Comparison of ENCODE assay signal across 14 cellular contexts in the genomic region with DNA sequence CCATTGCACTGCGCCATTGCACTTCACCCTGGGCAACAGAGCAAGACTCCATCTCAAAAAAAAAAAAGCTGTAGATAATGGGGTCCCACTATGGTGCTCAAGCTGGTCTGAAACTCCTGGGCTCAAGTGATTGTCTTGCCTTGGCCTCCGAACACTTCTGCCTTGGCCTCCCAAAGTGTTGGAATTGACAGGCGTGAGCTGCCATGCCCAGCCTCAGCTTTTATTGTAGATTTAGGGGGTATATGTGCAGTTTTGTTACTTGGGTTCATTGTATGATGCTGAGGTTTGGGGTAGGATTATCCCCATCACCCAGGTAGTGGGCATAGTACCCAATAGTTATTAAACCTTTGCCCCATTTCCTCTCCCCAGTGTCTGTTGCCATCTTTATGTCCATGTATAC. TPM values are rescaled to one million over a fixed set of nuclear protein-coding genes. Genes with fewer than 3 reads are reported as not detected.
A peak's percentile ranks its signal among the peaks of the same experiment; 100 is the strongest.
DNase-seq lines count a peak whose midpoint lies in the region; ATAC-seq and TF ChIP-seq lines count a peak whose summit lies in the region.
"Had no signal": no experiment of that assay in that cellular context is flagged by ENCODE, and none has a peak within 500 bp of the region (broad histone marks: within the 10 kb centered on the region; RNA-seq: fewer than 3 reads in every experiment).

No MANE protein-coding gene starts in this region.

- peak overlapping the region; percentile 100; the same call in 1 of the 2 replicates for H3K4me2 ChIP-seq in KMS-11

- H3K9ac ChIP-seq in KMS-11: no peak overlapping the region

- no peak overlapping the region for H2AFZ ChIP-seq in KMS-11 (ENCODE audit: low read depth)

- H3K36me3 ChIP-seq in KMS-11 (ENCODE audit: insufficient read depth) (peaks cover 28% of the 10 kb centered on the region; the same call in 1 of the 2 replicates), brain microvascular endothelial cell (replicated peaks) (peaks cover 46% of the 10 kb centered on the region), psoas muscle (ENCODE audit: insufficient read depth in 1 of 2, low read depth in 1 of 2) (peaks cover 10 to 55% of the 10 kb centered on the region in 2 donors)

- no peaks in the 10 kb centered on the region for H3K27me3 Mint-ChIP-seq in activated CD8-positive, alpha-beta T cell treated with anti-CD3 and anti-CD28 coated beads for 36 hours
- H3K27me3 Mint-ChIP-seq in activated CD8-positive, alpha-beta T cell treated with anti-CD3 and anti-CD28 coated beads, Interleukin-2, amount 10 ng/mL, durations not matched to agents 7 days and 5 days (ENCODE audit: low read depth): no peaks in the 10 kb centered on the region

- no peaks in the 10 kb centered on the region for H3K9me3 ChIP-seq in psoas muscle
- H3K9me3 ChIP-seq: right atrium auricular region had no signal

- intact Hi-C loops in activated CD8-positive, alpha-beta T cell treated with anti-CD3 and anti-CD28 coated beads for 36 hours (cut with micrococcal nuclease): loop anchor here (2.0 to 10.0 kb wide), 2 partner anchors 22 to 174 kb away; a partner anchor contains a TSS
- intact Hi-C loops in psoas muscle (cut with DNase I): loop anchor here in 1 of 2 donors (10.0 kb wide), 1 partner anchor 294 kb away; a partner anchor contains a TSS

- H3K27ac ChIP-seq in KMS-11 (no peak overlapping the region; the same call in 1 of the 2 replicates), brain microvascular endothelial cell (no peak overlapping the region), psoas muscle (no peak overlapping the region)
- H3K27ac ChIP-seq: right atrium auricular region had no signal

- H3K79me2 ChIP-seq in KMS-11 (ENCODE audit: insufficient read depth, low read depth): peaks cover 46% of the 10 kb centered on the region

- H3K36me3 Mint-ChIP-seq in activated CD8-positive, alpha-beta T cell treated with anti-CD3 and anti-CD28 coated beads for 36 hours (ENCODE audit: low read depth): peaks cover 65% of the 10 kb centered on the region
- peaks cover 68% of the 10 kb centered on the region for H3K36me3 Mint-ChIP-seq in activated CD8-positive, alpha-beta T cell treated with anti-CD3 and anti-CD28 coated beads, Interleukin-2, amount 10 ng/mL, durations not matched to agents 7 days and 5 days (ENCODE audit: low read depth)

- ATAC-seq in activated CD8-positive, alpha-beta T cell treated with anti-CD3 and anti-CD28 coated beads for 36 hours: no peak
- ATAC-seq in activated CD8-positive, alpha-beta T cell treated with anti-CD3 and anti-CD28 coated beads, Interleukin-2, amount 10 ng/mL, durations not matched to agents 7 days and 5 days: no peak
- ATAC-seq in psoas muscle: no peak
- ATAC-seq in GM18868 (IDR thresholded peaks at IDR 0.05; ENCODE audit: unreplicated experiment): no peak

- peak overlapping the region; percentile 60 for H3K27ac Mint-ChIP-seq in activated CD8-positive, alpha-beta T cell treated with anti-CD3 and anti-CD28 coated beads for 36 hours
- no peak overlapping the region for H3K27ac Mint-ChIP-seq in activated CD8-positive, alpha-beta T cell treated with anti-CD3 and anti-CD28 coated beads, Interleukin-2, amount 10 ng/mL, durations not matched to agents 7 days and 5 days

- H3K9me3 Mint-ChIP-seq in activated CD8-positive, alpha-beta T cell treated with anti-CD3 and anti-CD28 coated beads for 36 hours: no peaks in the 10 kb centered on the region
- H3K9me3 Mint-ChIP-seq in activated CD8-positive, alpha-beta T cell treated with anti-CD3 and anti-CD28 coated beads, Interleukin-2, amount 10 ng/mL, durations not matched to agents 7 days and 5 days (ENCODE audit: insufficient read depth): no peaks in the 10 kb centered on the region

- H4K20me1 ChIP-seq in KMS-11 (ENCODE audit: insufficient read depth): peaks cover 34% of the 10 kb centered on the region

- H3K4me1 ChIP-seq in KMS-11 (ENCODE audit: low read depth, poor library complexity, severe bottlenecking): peaks cover 50% of the 10 kb centered on the region
- peaks cover 30% of the 10 kb centered on the region for H3K4me1 ChIP-seq in psoas muscle

- peaks cover 21% of the 10 kb centered on the region for H3K4me1 Mint-ChIP-seq in activated CD8-positive, alpha-beta T cell treated with anti-CD3 and anti-CD28 coated beads for 36 hours (ENCODE audit: low read depth)
- H3K4me1 Mint-ChIP-seq in activated CD8-positive, alpha-beta T cell treated with anti-CD3 and anti-CD28 coated beads, Interleukin-2, amount 10 ng/mL, durations not matched to agents 7 days and 5 days (ENCODE audit: low read depth): peaks cover 42% of the 10 kb centered on the region

- CTCF ChIA-PET in activated CD8-positive, alpha-beta T cell treated with anti-CD3 and anti-CD28 coated beads for 36 hours (lab: Charles Lee): interaction anchor here (1.2 to 1.3 kb wide), 3 partner anchors 18 to 109 kb away, joined by 3 to 5 read pairs (median 4); no protein-coding TSS in a partner anchor
- CTCF ChIA-PET in activated CD8-positive, alpha-beta T cell treated with anti-CD3 and anti-CD28 coated beads, Interleukin-2, amount 10 ng/mL, durations not matched to agents 7 days and 5 days (lab: Charles Lee): interaction anchor here (0.6 to 1.7 kb wide), 4 partner anchors 9 to 121 kb away, joined by 3 to 5 read pairs (median 4); a partner anchor contains a TSS

- WGBS in psoas muscle, 3 donors: 96 to 97% (median 97%) methylated on average over 3 of the region's 3 CpGs

- DNase-seq in activated CD8-positive, alpha-beta T cell treated with anti-CD3 and anti-CD28 coated beads for 36 hours: no peak
- DNase-seq in activated CD8-positive, alpha-beta T cell treated with anti-CD3 and anti-CD28 coated beads, Interleukin-2, amount 10 ng/mL, durations not matched to agents 7 days and 5 days: no peak
- DNase-seq in brain microvascular endothelial cell (no peak), psoas muscle (no peak), MV-4-11 (lab: John Stamatoyannopoulos, UW) (no peak), globus pallidus (ENCODE audit: low spot score) (no peak)
- DNase-seq: activated effector memory CD4-positive, alpha-beta T cell treated with Interleukin-2 at 50 U/mL for 16 hours; cortex of kidney; H7; NCI-H1092; NCI-H748 treated with DMSO at 0.1 percent for 48 hours had no signal

- H3K27me3 ChIP-seq in KMS-11 (ENCODE audit: insufficient read depth, low read depth): no peaks in the 10 kb centered on the region
- no peaks in the 10 kb centered on the region for H3K27me3 ChIP-seq in brain microvascular endothelial cell (replicated peaks)
- no peaks in the 10 kb centered on the region for H3K27me3 ChIP-seq in psoas muscle (ENCODE audit: insufficient read depth in 3 of 3, low read length in 2 of 3)
- H3K27me3 ChIP-seq: right atrium auricular region had no signal

- in situ Hi-C loops in brain microvascular endothelial cell (cut with HindIII; ENCODE audit: low pct_ligation_motif_present, low sequenced_read_pairs): no loop called here

- H3K4me3 Mint-ChIP-seq in activated CD8-positive, alpha-beta T cell treated with anti-CD3 and anti-CD28 coated beads for 36 hours: peak overlapping the region; percentile 92
- no peak overlapping the region for H3K4me3 Mint-ChIP-seq in activated CD8-positive, alpha-beta T cell treated with anti-CD3 and anti-CD28 coated beads, Interleukin-2, amount 10 ng/mL, durations not matched to agents 7 days and 5 days

- no peak for TF ChIP-seq CTCF in activated CD8-positive, alpha-beta T cell treated with anti-CD3 and anti-CD28 coated beads for 36 hours (IDR thresholded peaks at IDR 0.05)
- no peak for TF ChIP-seq CTCF in KMS-11 (conservative IDR thresholded peaks at IDR 0.05; ENCODE audit: low read depth, low read length)
- no peak for TF ChIP-seq CTCF in brain microvascular endothelial cell (IDR thresholded peaks at IDR 0.05; ENCODE audit: low read depth, low read length, missing control alignments)
- TF ChIP-seq CTCF in psoas muscle (IDR thresholded peaks at IDR 0.05): no peak

- H3K4me3 ChIP-seq in KMS-11 (IDR thresholded peaks at IDR 0.05; ENCODE audit: insufficient read depth, low read depth, low read length) (no peak overlapping the region), brain microvascular endothelial cell (ENCODE audit: low read depth, low read length) (peak overlapping the region; percentile 15), psoas muscle (peak overlapping the region; percentile 86)
- H3K4me3 ChIP-seq: right atrium auricular region had no signal

- POLR2A ChIA-PET in activated CD8-positive, alpha-beta T cell treated with anti-CD3 and anti-CD28 coated beads for 36 hours (lab: Charles Lee): interaction anchor here (0.7 to 7.0 kb wide), 8 partner anchors 9 to 178 kb away, joined by 3 to 42 read pairs (median 3); a partner anchor contains a TSS
- POLR2A ChIA-PET in activated CD8-positive, alpha-beta T cell treated with anti-CD3 and anti-CD28 coated beads, Interleukin-2, amount 10 ng/mL, durations not matched to agents 7 days and 5 days (lab: Charles Lee): no interaction called here

RNA-seq across cellular contexts. Expression of a gene that starts 11.4 kb away (rescaled TPM):
- 10 to 100 TPM; 50.4 to 50.8 TPM for total RNA-seq in activated CD8-positive, alpha-beta T cell treated with anti-CD3 and anti-CD28 coated beads for 36 hours
- total RNA-seq in activated CD8-positive, alpha-beta T cell treated with anti-CD3 and anti-CD28 coated beads, Interleukin-2, amount 10 ng/mL, durations not matched to agents 7 days and 5 days: 10 to 100 TPM; 84.6 to 87.1 TPM
- 100 to 1,000 TPM; 199 to 721 (median 347) TPM for total RNA-seq in psoas muscle
- polyA plus RNA-seq in psoas muscle: 100 to 1,000 TPM in 2 of 3 donors, 10 to 100 TPM in 1; 19.4 to 148 (median 104) TPM

RNA-seq across cellular contexts. Expression of a gene that starts 23.6 kb away (rescaled TPM):
- total RNA-seq in activated CD8-positive, alpha-beta T cell treated with anti-CD3 and anti-CD28 coated beads for 36 hours: 10 to 100 TPM; 36.6 to 37.8 TPM
- 10 to 100 TPM; 75.6 to 75.7 TPM for total RNA-seq in activated CD8-positive, alpha-beta T cell treated with anti-CD3 and anti-CD28 coated beads, Interleukin-2, amount 10 ng/mL, durations not matched to agents 7 days and 5 days
- 100 to 1,000 TPM; 241 to 940 (median 407) TPM for total RNA-seq in psoas muscle
- polyA plus RNA-seq in psoas muscle: 100 to 1,000 TPM in 2 of 3 donors, 10 to 100 TPM in 1; 37.1 to 319 (median 203) TPM

RNA-seq across cellular contexts. Expression of a gene that starts 23.7 kb away (rescaled TPM):
- total RNA-seq in activated CD8-positive, alpha-beta T cell treated with anti-CD3 and anti-CD28 coated beads for 36 hours: 1 to 10 TPM; 8.7 to 9.8 TPM
- total RNA-seq in activated CD8-positive, alpha-beta T cell treated with anti-CD3 and anti-CD28 coated beads, Interleukin-2, amount 10 ng/mL, durations not matched to agents 7 days and 5 days: 10 to 100 TPM; 16.5 to 17.8 TPM
- total RNA-seq in psoas muscle: 10 to 100 TPM; 14.2 to 20.6 (median 18.6) TPM
- polyA plus RNA-seq in psoas muscle: 10 to 100 TPM; 25.2 to 39.8 (median 29.4) TPM

RNA-seq across cellular contexts. Expression of a gene that starts 23.9 kb away (rescaled TPM):
- 1 to 10 TPM; 1.7 to 2.0 TPM for total RNA-seq in activated CD8-positive, alpha-beta T cell treated with anti-CD3 and anti-CD28 coated beads for 36 hours
- total RNA-seq in activated CD8-positive, alpha-beta T cell treated with anti-CD3 and anti-CD28 coated beads, Interleukin-2, amount 10 ng/mL, durations not matched to agents 7 days and 5 days: 1 to 10 TPM; 3.0 to 3.1 TPM
- 1 to 10 TPM; 2.5 to 6.2 (median 4.4) TPM for total RNA-seq in psoas muscle
- polyA plus RNA-seq in psoas muscle: 10 to 100 TPM in 1 of 3 donors, 1 to 10 TPM in 1, under 1 TPM in 1; 0.86 to 23.1 (median 3.3) TPM

RNA-seq across cellular contexts. Expression of a gene that starts 32.2 kb away (rescaled TPM):
- 100 to 1,000 TPM; 117 to 120 TPM for total RNA-seq in activated CD8-positive, alpha-beta T cell treated with anti-CD3 and anti-CD28 coated beads for 36 hours
- 100 to 1,000 TPM; 123 to 128 TPM for total RNA-seq in activated CD8-positive, alpha-beta T cell treated with anti-CD3 and anti-CD28 coated beads, Interleukin-2, amount 10 ng/mL, durations not matched to agents 7 days and 5 days
- total RNA-seq in psoas muscle: 10 to 100 TPM; 19.5 to 42.9 (median 28.7) TPM
- polyA plus RNA-seq in psoas muscle: 10 to 100 TPM; 35.3 to 92.1 (median 44.2) TPM
